12 cellular contexts compared by ENCODE assay signal in genomic region chr3:195630938-195631495, GRCh38. TPM values are rescaled to one million over a fixed set of nuclear protein-coding genes. Genes with fewer than 3 reads are reported as not detected.
DNase-seq lines count a peak whose midpoint lies in the region; ATAC-seq and TF ChIP-seq lines count a peak whose summit lies in the region.
"Not testable (repeated sequence)": the region's sequence is repeated elsewhere in the genome, so short reads cannot be mapped to it uniquely, and the experiment has no call there.
"Had no signal": no experiment of that assay in that cellular context is flagged by ENCODE, and none has a peak within 500 bp of the region (broad histone marks: within the 10 kb centered on the region; RNA-seq: fewer than 3 reads in every experiment).

No MANE protein-coding gene starts in this region.

- not testable (repeated sequence) for H3K9me3 Mint-ChIP-seq in T-helper 2 cell treated with Interferon-gamma antibody and Interleukin-4, amounts not matched to agents 5 μg/mL and 100 μg/mL, for 36 hours; activated T-helper 2 cell treated with anti-CD3 and anti-CD28 coated beads, Interferon-gamma antibody, Interleukin-2, Interleukin-4, amounts not matched to agents 10 μg/mL and 5 μg/mL and 100 μg/mL, durations not matched to agents 14 hours and 24 hours and 36 hours; osteocyte (ENCODE audit: unreplicated experiment); stimulated activated effector memory CD8-positive, alpha-beta T cell treated with anti-CD3 and anti-CD28 coated beads, Interleukin-12 subunit alpha, Interleukin-12 subunit beta, amount 100 ng/mL, for 72 hours

- not testable (repeated sequence) for ATAC-seq in Right ventricle myocardium inferior; lung (ENCODE audit: insufficient read depth, low FRiP score); stimulated activated effector memory CD8-positive, alpha-beta T cell treated with anti-CD3 and anti-CD28 coated beads, Interleukin-12 subunit alpha, Interleukin-12 subunit beta, amount 100 ng/mL, for 72 hours

- not testable (repeated sequence) for H3K4me3 ChIP-seq in H7 (ENCODE audit: insufficient read depth, low read depth, low read length); lung

- H3K27me3 Mint-ChIP-seq in T-helper 2 cell treated with Interferon-gamma antibody and Interleukin-4, amounts not matched to agents 5 μg/mL and 100 μg/mL, for 36 hours (ENCODE audit: low read depth); activated T-helper 2 cell treated with anti-CD3 and anti-CD28 coated beads, Interferon-gamma antibody, Interleukin-2, Interleukin-4, amounts not matched to agents 10 μg/mL and 5 μg/mL and 100 μg/mL, durations not matched to agents 14 hours and 24 hours and 36 hours (ENCODE audit: low read depth); osteocyte (ENCODE audit: unreplicated experiment): not testable (repeated sequence)

- TF ChIP-seq CTCF in lung (IDR thresholded peaks at IDR 0.05; ENCODE audit: control extremely low read depth, extremely low read depth); osteocyte (IDR thresholded peaks at IDR 0.05): not testable (repeated sequence)

- H3K4me1 Mint-ChIP-seq in T-helper 2 cell treated with Interferon-gamma antibody and Interleukin-4, amounts not matched to agents 5 μg/mL and 100 μg/mL, for 36 hours (ENCODE audit: low read depth): peaks cover 16% of the 10 kb centered on the region
- peaks cover 27% of the 10 kb centered on the region for H3K4me1 Mint-ChIP-seq in activated T-helper 2 cell treated with anti-CD3 and anti-CD28 coated beads, Interferon-gamma antibody, Interleukin-2, Interleukin-4, amounts not matched to agents 10 μg/mL and 5 μg/mL and 100 μg/mL, durations not matched to agents 14 hours and 24 hours and 36 hours (ENCODE audit: low read depth)
- peaks cover 18% of the 10 kb centered on the region for H3K4me1 Mint-ChIP-seq in osteocyte (ENCODE audit: unreplicated experiment)
- peaks cover 43% of the 10 kb centered on the region for H3K4me1 Mint-ChIP-seq in stimulated activated effector memory CD8-positive, alpha-beta T cell treated with anti-CD3 and anti-CD28 coated beads, Interleukin-12 subunit alpha, Interleukin-12 subunit beta, amount 100 ng/mL, for 72 hours

- not testable (repeated sequence) for H3K27ac ChIP-seq in lung (ENCODE audit: low read depth in 1 of 2, low read length in 1 of 2)

- not testable (repeated sequence) for H3K27me3 ChIP-seq in H7 (ENCODE audit: control insufficient read depth, insufficient read depth, low read length); lung (ENCODE audit: control insufficient read depth, insufficient read depth)

- H3K27ac Mint-ChIP-seq in T-helper 2 cell treated with Interferon-gamma antibody and Interleukin-4, amounts not matched to agents 5 μg/mL and 100 μg/mL, for 36 hours; osteocyte (ENCODE audit: unreplicated experiment); stimulated activated effector memory CD8-positive, alpha-beta T cell treated with anti-CD3 and anti-CD28 coated beads, Interleukin-12 subunit alpha, Interleukin-12 subunit beta, amount 100 ng/mL, for 72 hours: not testable (repeated sequence)
- peak overlapping the region; percentile 74 for H3K27ac Mint-ChIP-seq in activated T-helper 2 cell treated with anti-CD3 and anti-CD28 coated beads, Interferon-gamma antibody, Interleukin-2, Interleukin-4, amounts not matched to agents 10 μg/mL and 5 μg/mL and 100 μg/mL, durations not matched to agents 14 hours and 24 hours and 36 hours

- WGBS in lung, 2 donors: 93 to 97% methylated on average over 8 to 10 of the region's 13 CpGs

- H3K36me3 Mint-ChIP-seq in T-helper 2 cell treated with Interferon-gamma antibody and Interleukin-4, amounts not matched to agents 5 μg/mL and 100 μg/mL, for 36 hours (ENCODE audit: low read depth); activated T-helper 2 cell treated with anti-CD3 and anti-CD28 coated beads, Interferon-gamma antibody, Interleukin-2, Interleukin-4, amounts not matched to agents 10 μg/mL and 5 μg/mL and 100 μg/mL, durations not matched to agents 14 hours and 24 hours and 36 hours (ENCODE audit: low read depth); osteocyte (ENCODE audit: unreplicated experiment): not testable (repeated sequence)
- peaks cover 29% of the 10 kb centered on the region for H3K36me3 Mint-ChIP-seq in stimulated activated effector memory CD8-positive, alpha-beta T cell treated with anti-CD3 and anti-CD28 coated beads, Interleukin-12 subunit alpha, Interleukin-12 subunit beta, amount 100 ng/mL, for 72 hours

- intact Hi-C loops in activated T-helper 2 cell treated with anti-CD3 and anti-CD28 coated beads, Interferon-gamma antibody, Interleukin-2, Interleukin-4, amounts not matched to agents 10 μg/mL and 5 μg/mL and 100 μg/mL, durations not matched to agents 14 hours and 24 hours and 36 hours (cut with micrococcal nuclease); Right ventricle myocardium inferior (cut with DNase I): not testable (repeated sequence)

- H3K36me3 ChIP-seq in H7 (replicated peaks; ENCODE audit: control insufficient read depth, insufficient read depth, low read length); lung (ENCODE audit: control insufficient read depth in 2 of 2, insufficient read depth in 2 of 2, low read length in 2 of 2): not testable (repeated sequence)

- not testable (repeated sequence) for H3K4me1 ChIP-seq in lung (ENCODE audit: control insufficient read depth in 2 of 2, insufficient read depth in 2 of 2, low read length in 2 of 2)

- H3K4me3 Mint-ChIP-seq in T-helper 2 cell treated with Interferon-gamma antibody and Interleukin-4, amounts not matched to agents 5 μg/mL and 100 μg/mL, for 36 hours; osteocyte (ENCODE audit: unreplicated experiment): not testable (repeated sequence)
- peak overlapping the region; percentile 60 for H3K4me3 Mint-ChIP-seq in activated T-helper 2 cell treated with anti-CD3 and anti-CD28 coated beads, Interferon-gamma antibody, Interleukin-2, Interleukin-4, amounts not matched to agents 10 μg/mL and 5 μg/mL and 100 μg/mL, durations not matched to agents 14 hours and 24 hours and 36 hours (ENCODE audit: low read depth)
- H3K4me3 Mint-ChIP-seq in stimulated activated effector memory CD8-positive, alpha-beta T cell treated with anti-CD3 and anti-CD28 coated beads, Interleukin-12 subunit alpha, Interleukin-12 subunit beta, amount 100 ng/mL, for 72 hours: peak overlapping the region; percentile 68

- DNase-seq in H7 (peak; percentile 19), Right ventricle myocardium inferior (ENCODE audit: missing footprints) (peak; percentile 50), lung (ENCODE audit: low spot score) (peak; percentile 5), osteocyte (ENCODE audit: extremely low spot score, unreplicated experiment) (peak; percentile 78)
- peak; percentile 2 for DNase-seq in T-helper 2 cell treated with Interferon-gamma antibody and Interleukin-4, amounts not matched to agents 5 μg/mL and 100 μg/mL, for 36 hours (ENCODE audit: low spot score)
- not testable (repeated sequence) for DNase-seq in activated T-helper 2 cell treated with anti-CD3 and anti-CD28 coated beads, Interferon-gamma antibody, Interleukin-2, Interleukin-4, amounts not matched to agents 10 μg/mL and 5 μg/mL and 100 μg/mL, durations not matched to agents 14 hours and 24 hours and 36 hours (ENCODE audit: low spot score)
- peak in 1 of 2 donors; percentile 49 for DNase-seq in stimulated activated effector memory CD8-positive, alpha-beta T cell treated with anti-CD3 and anti-CD28 coated beads, Interleukin-12 subunit alpha, Interleukin-12 subunit beta, amount 100 ng/mL, for 72 hours (ENCODE audit: low spot score in 2 of 2)

- H3K9me3 ChIP-seq in lung (ENCODE audit: control insufficient read depth in 2 of 2, insufficient read depth in 1 of 2, low read length in 1 of 2): not testable (repeated sequence)

RNA-seq across cellular contexts. Expression of gene APOD, which starts 47.3 kb away (rescaled TPM):
- not detected in 2 replicates for total RNA-seq in H7 (2014; rRNA removed; shearing (Covaris generic))
- 0.87 and 1.3 TPM in 2 replicates for total RNA-seq in activated T-helper 2 cell treated with anti-CD3 and anti-CD28 coated beads, Interferon-gamma antibody, Interleukin-2, Interleukin-4, amounts not matched to agents 10 μg/mL and 5 μg/mL and 100 μg/mL, durations not matched to agents 14 hours and 24 hours and 36 hours
- total RNA-seq in Right ventricle myocardium inferior (327 TPM), lung (10 to 100 TPM in 1 of 2 donors, 1 to 10 TPM in 1; 4.7 to 15.6 TPM), osteocyte (2.6 and 3.2 TPM in 2 replicates)
- 10 to 100 TPM; 27.0 to 85.8 TPM for polyA plus RNA-seq in lung
- total RNA-seq: A673; CD4-positive, CD25-positive, alpha-beta regulatory T cell; CD8-positive, alpha-beta T cell; H1; H9 had no signal
- polyA plus RNA-seq: H1 had no signal

Comparison
In these comparisons a context has a peak if more than half of its experiments do, and no peak if none do; other contexts are left out.
1. RNA of gene APOD, which starts 47.3 kb away (total RNA-seq): 327 TPM in Right ventricle myocardium inferior (single experiment); 4.7 to 15.6 TPM in lung, 2.6 to 3.2 TPM in osteocyte, 0.87 to 1.3 TPM in activated T-helper 2 cell treated with anti-CD3 and anti-CD28 coated beads, Interferon-gamma antibody, Interleukin-2, Interleukin-4, amounts not matched to agents 10 μg/mL and 5 μg/mL and 100 μg/mL, durations not matched to agents 14 hours and 24 hours and 36 hours and not detected in H7; every median in the first group is over 10 times any median in the second.